In the genomic region with DNA sequence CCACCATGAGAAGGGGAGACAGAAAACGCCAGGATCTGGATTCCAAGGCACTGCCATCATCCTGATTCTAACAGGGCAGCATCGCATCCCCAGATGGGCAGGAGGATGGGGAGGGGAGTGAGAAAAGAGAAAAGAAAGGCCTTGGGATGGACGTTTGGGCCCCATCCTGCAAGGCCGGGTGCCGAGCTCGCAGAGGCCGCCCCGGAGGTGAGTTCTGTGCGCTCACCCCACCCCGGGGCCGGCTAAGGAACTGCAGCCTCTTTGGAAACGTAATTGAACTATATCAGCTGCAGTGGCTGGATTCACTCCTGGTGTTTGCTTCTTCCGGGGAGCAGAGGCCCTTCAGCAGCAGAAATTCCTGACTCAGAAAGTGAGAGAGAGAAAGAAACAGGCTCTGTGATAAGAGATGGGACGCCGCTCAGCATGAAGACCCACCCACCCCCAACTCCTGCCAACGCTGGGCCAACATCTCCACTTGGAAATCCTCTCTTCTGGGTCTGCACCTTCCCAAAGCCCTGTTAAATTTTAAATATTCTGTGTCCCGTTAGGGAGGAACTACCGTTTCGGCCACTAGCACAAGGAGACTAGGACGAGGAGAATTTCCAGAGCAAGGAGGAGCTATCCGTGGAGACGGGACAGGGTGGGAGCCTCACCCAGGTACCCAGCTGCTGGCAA, we compare ENCODE assay signal across 1 cellular context.
TF ChIP-seq lines count a peak whose summit lies in the region.

No MANE protein-coding gene starts in this region.

TF ChIP-seq in liver, 16 proteins besides CTCF, POLR2A, EP300 and RAD21 (continued from another document):
- TF ChIP-seq, protein P1, sequence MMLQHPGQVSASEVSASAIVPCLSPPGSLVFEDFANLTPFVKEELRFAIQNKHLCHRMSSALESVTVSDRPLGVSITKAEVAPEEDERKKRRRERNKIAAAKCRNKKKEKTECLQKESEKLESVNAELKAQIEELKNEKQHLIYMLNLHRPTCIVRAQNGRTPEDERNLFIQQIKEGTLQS (IDR thresholded peaks at IDR 0.05), result no peak
- no peak for TF ChIP-seq HNF4G (IDR thresholded peaks at IDR 0.05)
- no peak for TF ChIP-seq RXRA (IDR thresholded peaks at IDR 0.05)
- no peak for TF ChIP-seq EGR1 (IDR thresholded peaks at IDR 0.05; ENCODE audit: low read depth in 2 of 2)
- TF ChIP-seq, protein P2, sequence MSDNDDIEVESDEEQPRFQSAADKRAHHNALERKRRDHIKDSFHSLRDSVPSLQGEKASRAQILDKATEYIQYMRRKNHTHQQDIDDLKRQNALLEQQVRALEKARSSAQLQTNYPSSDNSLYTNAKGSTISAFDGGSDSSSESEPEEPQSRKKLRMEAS (IDR thresholded peaks at IDR 0.05), result no peak
- TF ChIP-seq JUND (IDR thresholded peaks at IDR 0.05), result no peak
- no peak for TF ChIP-seq YY1 (IDR thresholded peaks at IDR 0.05)
- no peak for TF ChIP-seq HNF4A (conservative IDR thresholded peaks at IDR 0.05)
- TF ChIP-seq GABPA (IDR thresholded peaks at IDR 0.05 in 1 of 2, conservative IDR thresholded peaks at IDR 0.05 in 1 of 2), result no peak
- TF ChIP-seq FOXA1 (IDR thresholded peaks at IDR 0.05), result no peak
